In the genomic region with DNA sequence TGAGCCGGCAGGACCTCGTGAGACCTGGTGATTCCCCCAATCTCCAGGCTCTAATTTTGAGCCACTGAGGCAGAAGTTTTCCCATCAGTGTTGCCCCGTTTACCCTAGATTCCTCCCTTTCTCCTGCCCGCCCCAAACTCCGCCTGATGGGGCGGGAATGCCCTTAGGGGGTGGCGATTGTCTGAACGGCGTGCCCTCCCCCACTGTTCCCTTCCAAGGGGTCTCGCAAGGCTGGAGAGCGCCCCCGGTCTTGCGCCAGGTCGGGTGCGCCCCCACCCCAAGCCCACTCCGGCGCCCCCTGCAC, we compare ENCODE assay signal across 1 cellular context.
TF ChIP-seq lines count a peak whose summit lies in the region.

No MANE protein-coding gene starts in this region.

TF ChIP-seq in HepG2, 621 proteins besides CTCF, POLR2A, EP300 and RAD21 (continued from another document and continues in another):
- TF ChIP-seq, protein P1, sequence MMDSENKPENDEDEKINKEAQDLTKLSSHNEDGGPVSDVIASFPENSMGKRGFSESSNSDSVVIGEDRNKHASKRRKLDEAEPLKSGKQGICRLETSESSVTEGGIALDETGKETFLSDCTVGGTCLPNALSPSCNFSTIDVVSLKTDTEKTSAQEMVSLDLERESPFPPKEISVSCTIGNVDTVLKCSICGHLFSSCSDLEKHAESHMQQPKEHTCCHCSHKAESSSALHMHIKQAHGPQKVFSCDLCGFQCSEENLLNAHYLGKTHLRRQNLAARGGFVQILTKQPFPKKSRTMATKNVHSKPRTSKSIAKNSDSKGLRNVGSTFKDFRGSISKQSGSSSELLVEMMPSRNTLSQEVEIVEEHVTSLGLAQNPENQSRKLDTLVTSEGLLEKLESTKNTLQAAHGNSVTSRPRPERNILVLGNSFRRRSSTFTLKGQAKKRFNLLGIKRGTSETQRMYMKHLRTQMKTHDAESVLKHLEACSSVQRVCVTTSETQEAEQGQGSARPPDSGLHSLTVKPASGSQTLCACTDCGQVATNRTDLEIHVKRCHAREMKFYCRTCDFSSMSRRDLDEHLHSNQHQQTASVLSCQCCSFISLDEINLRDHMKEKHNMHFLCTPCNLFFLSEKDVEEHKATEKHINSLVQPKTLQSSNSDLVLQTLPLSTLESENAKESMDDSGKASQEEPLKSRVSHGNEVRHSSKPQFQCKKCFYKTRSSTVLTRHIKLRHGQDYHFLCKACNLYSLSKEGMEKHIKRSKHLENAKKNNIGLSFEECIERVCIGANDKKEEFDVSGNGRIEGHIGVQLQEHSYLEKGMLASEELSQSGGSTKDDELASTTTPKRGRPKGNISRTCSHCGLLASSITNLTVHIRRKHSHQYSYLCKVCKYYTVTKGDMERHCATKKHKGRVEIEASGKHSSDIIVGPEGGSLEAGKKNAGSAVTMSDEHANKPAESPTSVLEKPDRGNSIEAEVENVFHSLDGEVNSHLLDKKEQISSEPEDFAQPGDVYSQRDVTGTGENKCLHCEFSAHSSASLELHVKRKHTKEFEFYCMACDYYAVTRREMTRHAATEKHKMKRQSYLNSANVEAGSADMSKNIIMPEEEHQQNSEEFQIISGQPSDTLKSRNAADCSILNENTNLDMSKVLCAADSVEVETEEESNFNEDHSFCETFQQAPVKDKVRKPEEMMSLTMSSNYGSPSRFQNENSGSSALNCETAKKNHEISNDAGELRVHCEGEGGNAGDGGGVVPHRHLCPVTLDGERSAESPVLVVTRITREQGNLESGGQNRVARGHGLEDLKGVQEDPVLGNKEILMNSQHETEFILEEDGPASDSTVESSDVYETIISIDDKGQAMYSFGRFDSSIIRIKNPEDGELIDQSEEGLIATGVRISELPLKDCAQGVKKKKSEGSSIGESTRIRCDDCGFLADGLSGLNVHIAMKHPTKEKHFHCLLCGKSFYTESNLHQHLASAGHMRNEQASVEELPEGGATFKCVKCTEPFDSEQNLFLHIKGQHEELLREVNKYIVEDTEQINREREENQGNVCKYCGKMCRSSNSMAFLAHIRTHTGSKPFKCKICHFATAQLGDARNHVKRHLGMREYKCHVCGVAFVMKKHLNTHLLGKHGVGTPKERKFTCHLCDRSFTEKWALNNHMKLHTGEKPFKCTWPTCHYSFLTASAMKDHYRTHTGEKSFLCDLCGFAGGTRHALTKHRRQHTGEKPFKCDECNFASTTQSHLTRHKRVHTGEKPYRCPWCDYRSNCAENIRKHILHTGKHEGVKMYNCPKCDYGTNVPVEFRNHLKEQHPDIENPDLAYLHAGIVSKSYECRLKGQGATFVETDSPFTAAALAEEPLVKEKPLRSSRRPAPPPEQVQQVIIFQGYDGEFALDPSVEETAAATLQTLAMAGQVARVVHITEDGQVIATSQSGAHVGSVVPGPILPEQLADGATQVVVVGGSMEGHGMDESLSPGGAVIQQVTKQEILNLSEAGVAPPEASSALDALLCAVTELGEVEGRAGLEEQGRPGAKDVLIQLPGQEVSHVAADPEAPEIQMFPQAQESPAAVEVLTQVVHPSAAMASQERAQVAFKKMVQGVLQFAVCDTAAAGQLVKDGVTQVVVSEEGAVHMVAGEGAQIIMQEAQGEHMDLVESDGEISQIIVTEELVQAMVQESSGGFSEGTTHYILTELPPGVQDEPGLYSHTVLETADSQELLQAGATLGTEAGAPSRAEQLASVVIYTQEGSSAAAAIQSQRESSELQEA (CRISPR knock-in tag; IDR thresholded peaks at IDR 0.05; ENCODE audit: not compliant biosample characterization): peak; percentile 78
- TF ChIP-seq AGO1 (IDR thresholded peaks at IDR 0.05; ENCODE audit: low read depth, low read length, poor library complexity, severe bottlenecking) (no peak), LCORL (IDR thresholded peaks at IDR 0.05) (no peak), LCORL (CRISPR knock-in tag; IDR thresholded peaks at IDR 0.05) (no peak; the same call in 1 of the 2 replicates), SP4 (CRISPR knock-in tag; IDR thresholded peaks at IDR 0.05) (no peak), RFXAP (CRISPR knock-in tag; IDR thresholded peaks at IDR 0.05; ENCODE audit: borderline replicate concordance) (peak; percentile 41; the same call in 1 of the 2 replicates), PRMT3 (CRISPR knock-in tag; IDR thresholded peaks at IDR 0.05; ENCODE audit: borderline replicate concordance, low read depth) (no peak), U2AF1 (optimal IDR thresholded peaks at IDR 0.05; ENCODE audit: low read depth, low read length) (no peak), EEA1 (CRISPR knock-in tag; IDR thresholded peaks at IDR 0.05; ENCODE audit: borderline replicate concordance) (0 out of 2 replicates have a peak, but pooled peaks have one; percentile 36), ZNF253 (CRISPR knock-in tag; IDR thresholded peaks at IDR 0.05; ENCODE audit: borderline replicate concordance) (no peak), IRX3 (CRISPR knock-in tag; IDR thresholded peaks at IDR 0.05; ENCODE audit: borderline replicate concordance, low read depth) (peak; percentile 20; the same call in 1 of the 2 replicates), ZNF577 (CRISPR knock-in tag; IDR thresholded peaks at IDR 0.05; ENCODE audit: borderline replicate concordance, low read depth) (no peak), MIER2 (CRISPR knock-in tag; IDR thresholded peaks at IDR 0.05) (no peak), PAX8 (CRISPR knock-in tag; IDR thresholded peaks at IDR 0.05; ENCODE audit: borderline replicate concordance) (no peak), ZNF124 (CRISPR knock-in tag; IDR thresholded peaks at IDR 0.05) (0 out of 2 replicates have a peak, but pooled peaks have one; percentile 4), ZNF274 (CRISPR knock-in tag; IDR thresholded peaks at IDR 0.05) (peak; percentile 16; the same call in 1 of the 2 replicates), ZNF264 (CRISPR knock-in tag; IDR thresholded peaks at IDR 0.05) (no peak), ZNF3 (CRISPR knock-in tag; IDR thresholded peaks at IDR 0.05) (no peak), CBX1 (IDR thresholded peaks at IDR 0.05; ENCODE audit: low read depth) (no peak), PLRG1 (conservative IDR thresholded peaks at IDR 0.05) (no peak), EHMT2 (IDR thresholded peaks at IDR 0.05; ENCODE audit: borderline replicate concordance, low read depth, low read length) (no peak), SP5 (CRISPR knock-in tag; IDR thresholded peaks at IDR 0.05; ENCODE audit: borderline replicate concordance, low read depth) (peak; percentile 24; the same call in 1 of the 2 replicates), FOXK2 (IDR thresholded peaks at IDR 0.05) (no peak), ZNF816 (CRISPR knock-in tag; IDR thresholded peaks at IDR 0.05; ENCODE audit: borderline replicate concordance) (no peak), CHCHD3 (CRISPR knock-in tag; IDR thresholded peaks at IDR 0.05) (no peak), ZBTB7A (CRISPR knock-in tag; IDR thresholded peaks at IDR 0.05) (peak; percentile 92), CAMTA2 (CRISPR knock-in tag; IDR thresholded peaks at IDR 0.05; ENCODE audit: borderline replicate concordance) (0 out of 2 replicates have a peak, but pooled peaks have one; percentile 19)
- TF ChIP-seq, protein P2, sequence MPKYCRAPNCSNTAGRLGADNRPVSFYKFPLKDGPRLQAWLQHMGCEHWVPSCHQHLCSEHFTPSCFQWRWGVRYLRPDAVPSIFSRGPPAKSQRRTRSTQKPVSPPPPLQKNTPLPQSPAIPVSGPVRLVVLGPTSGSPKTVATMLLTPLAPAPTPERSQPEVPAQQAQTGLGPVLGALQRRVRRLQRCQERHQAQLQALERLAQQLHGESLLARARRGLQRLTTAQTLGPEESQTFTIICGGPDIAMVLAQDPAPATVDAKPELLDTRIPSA (CRISPR knock-in tag; IDR thresholded peaks at IDR 0.05; ENCODE audit: borderline replicate concordance): peak; percentile 94
- TF ChIP-seq, protein P3, sequence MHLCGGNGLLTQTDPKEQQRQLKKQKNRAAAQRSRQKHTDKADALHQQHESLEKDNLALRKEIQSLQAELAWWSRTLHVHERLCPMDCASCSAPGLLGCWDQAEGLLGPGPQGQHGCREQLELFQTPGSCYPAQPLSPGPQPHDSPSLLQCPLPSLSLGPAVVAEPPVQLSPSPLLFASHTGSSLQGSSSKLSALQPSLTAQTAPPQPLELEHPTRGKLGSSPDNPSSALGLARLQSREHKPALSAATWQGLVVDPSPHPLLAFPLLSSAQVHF (CRISPR knock-in tag; IDR thresholded peaks at IDR 0.05): no peak
- TF ChIP-seq, protein P4, sequence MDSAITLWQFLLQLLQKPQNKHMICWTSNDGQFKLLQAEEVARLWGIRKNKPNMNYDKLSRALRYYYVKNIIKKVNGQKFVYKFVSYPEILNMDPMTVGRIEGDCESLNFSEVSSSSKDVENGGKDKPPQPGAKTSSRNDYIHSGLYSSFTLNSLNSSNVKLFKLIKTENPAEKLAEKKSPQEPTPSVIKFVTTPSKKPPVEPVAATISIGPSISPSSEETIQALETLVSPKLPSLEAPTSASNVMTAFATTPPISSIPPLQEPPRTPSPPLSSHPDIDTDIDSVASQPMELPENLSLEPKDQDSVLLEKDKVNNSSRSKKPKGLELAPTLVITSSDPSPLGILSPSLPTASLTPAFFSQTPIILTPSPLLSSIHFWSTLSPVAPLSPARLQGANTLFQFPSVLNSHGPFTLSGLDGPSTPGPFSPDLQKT (CRISPR knock-in tag; IDR thresholded peaks at IDR 0.05; ENCODE audit: borderline replicate concordance): 0 out of 2 replicates have a peak, but pooled peaks have one; percentile 35
- TF ChIP-seq, protein P5, sequence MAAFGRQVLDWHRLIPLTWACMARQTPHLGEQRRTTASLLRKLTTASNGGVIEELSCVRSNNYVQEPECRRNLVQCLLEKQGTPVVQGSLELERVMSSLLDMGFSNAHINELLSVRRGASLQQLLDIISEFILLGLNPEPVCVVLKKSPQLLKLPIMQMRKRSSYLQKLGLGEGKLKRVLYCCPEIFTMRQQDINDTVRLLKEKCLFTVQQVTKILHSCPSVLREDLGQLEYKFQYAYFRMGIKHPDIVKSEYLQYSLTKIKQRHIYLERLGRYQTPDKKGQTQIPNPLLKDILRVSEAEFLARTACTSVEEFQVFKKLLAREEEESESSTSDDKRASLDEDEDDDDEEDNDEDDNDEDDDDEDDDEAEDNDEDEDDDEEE (CRISPR knock-in tag; IDR thresholded peaks at IDR 0.05): 0 out of 2 replicates have a peak, but pooled peaks have one; percentile 33
- TF ChIP-seq, protein P6, sequence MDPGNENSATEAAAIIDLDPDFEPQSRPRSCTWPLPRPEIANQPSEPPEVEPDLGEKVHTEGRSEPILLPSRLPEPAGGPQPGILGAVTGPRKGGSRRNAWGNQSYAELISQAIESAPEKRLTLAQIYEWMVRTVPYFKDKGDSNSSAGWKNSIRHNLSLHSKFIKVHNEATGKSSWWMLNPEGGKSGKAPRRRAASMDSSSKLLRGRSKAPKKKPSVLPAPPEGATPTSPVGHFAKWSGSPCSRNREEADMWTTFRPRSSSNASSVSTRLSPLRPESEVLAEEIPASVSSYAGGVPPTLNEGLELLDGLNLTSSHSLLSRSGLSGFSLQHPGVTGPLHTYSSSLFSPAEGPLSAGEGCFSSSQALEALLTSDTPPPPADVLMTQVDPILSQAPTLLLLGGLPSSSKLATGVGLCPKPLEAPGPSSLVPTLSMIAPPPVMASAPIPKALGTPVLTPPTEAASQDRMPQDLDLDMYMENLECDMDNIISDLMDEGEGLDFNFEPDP (CRISPR knock-in tag; conservative IDR thresholded peaks at IDR 0.05): no peak
- TF ChIP-seq, protein P7, sequence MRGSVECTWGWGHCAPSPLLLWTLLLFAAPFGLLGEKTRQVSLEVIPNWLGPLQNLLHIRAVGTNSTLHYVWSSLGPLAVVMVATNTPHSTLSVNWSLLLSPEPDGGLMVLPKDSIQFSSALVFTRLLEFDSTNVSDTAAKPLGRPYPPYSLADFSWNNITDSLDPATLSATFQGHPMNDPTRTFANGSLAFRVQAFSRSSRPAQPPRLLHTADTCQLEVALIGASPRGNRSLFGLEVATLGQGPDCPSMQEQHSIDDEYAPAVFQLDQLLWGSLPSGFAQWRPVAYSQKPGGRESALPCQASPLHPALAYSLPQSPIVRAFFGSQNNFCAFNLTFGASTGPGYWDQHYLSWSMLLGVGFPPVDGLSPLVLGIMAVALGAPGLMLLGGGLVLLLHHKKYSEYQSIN (CRISPR knock-in tag; IDR thresholded peaks at IDR 0.05; ENCODE audit: borderline replicate concordance): peak; percentile 20; the same call in 1 of the 2 replicates
- TF ChIP-seq, protein P8, sequence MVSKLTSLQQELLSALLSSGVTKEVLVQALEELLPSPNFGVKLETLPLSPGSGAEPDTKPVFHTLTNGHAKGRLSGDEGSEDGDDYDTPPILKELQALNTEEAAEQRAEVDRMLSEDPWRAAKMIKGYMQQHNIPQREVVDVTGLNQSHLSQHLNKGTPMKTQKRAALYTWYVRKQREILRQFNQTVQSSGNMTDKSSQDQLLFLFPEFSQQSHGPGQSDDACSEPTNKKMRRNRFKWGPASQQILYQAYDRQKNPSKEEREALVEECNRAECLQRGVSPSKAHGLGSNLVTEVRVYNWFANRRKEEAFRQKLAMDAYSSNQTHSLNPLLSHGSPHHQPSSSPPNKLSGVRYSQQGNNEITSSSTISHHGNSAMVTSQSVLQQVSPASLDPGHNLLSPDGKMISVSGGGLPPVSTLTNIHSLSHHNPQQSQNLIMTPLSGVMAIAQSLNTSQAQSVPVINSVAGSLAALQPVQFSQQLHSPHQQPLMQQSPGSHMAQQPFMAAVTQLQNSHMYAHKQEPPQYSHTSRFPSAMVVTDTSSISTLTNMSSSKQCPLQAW (CRISPR knock-in tag; IDR thresholded peaks at IDR 0.05): peak; percentile 37
- TF ChIP-seq, protein P9, sequence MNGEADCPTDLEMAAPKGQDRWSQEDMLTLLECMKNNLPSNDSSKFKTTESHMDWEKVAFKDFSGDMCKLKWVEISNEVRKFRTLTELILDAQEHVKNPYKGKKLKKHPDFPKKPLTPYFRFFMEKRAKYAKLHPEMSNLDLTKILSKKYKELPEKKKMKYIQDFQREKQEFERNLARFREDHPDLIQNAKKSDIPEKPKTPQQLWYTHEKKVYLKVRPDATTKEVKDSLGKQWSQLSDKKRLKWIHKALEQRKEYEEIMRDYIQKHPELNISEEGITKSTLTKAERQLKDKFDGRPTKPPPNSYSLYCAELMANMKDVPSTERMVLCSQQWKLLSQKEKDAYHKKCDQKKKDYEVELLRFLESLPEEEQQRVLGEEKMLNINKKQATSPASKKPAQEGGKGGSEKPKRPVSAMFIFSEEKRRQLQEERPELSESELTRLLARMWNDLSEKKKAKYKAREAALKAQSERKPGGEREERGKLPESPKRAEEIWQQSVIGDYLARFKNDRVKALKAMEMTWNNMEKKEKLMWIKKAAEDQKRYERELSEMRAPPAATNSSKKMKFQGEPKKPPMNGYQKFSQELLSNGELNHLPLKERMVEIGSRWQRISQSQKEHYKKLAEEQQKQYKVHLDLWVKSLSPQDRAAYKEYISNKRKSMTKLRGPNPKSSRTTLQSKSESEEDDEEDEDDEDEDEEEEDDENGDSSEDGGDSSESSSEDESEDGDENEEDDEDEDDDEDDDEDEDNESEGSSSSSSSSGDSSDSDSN (CRISPR knock-in tag; IDR thresholded peaks at IDR 0.05): no peak
- TF ChIP-seq, protein P10, sequence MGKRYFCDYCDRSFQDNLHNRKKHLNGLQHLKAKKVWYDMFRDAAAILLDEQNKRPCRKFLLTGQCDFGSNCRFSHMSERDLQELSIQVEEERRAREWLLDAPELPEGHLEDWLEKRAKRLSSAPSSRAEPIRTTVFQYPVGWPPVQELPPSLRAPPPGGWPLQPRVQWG (CRISPR knock-in tag; IDR thresholded peaks at IDR 0.05; ENCODE audit: borderline replicate concordance, low read depth): no peak; the same call in 1 of the 2 replicates
- TF ChIP-seq, protein P11, sequence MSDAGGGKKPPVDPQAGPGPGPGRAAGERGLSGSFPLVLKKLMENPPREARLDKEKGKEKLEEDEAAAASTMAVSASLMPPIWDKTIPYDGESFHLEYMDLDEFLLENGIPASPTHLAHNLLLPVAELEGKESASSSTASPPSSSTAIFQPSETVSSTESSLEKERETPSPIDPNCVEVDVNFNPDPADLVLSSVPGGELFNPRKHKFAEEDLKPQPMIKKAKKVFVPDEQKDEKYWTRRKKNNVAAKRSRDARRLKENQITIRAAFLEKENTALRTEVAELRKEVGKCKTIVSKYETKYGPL (CRISPR knock-in tag; IDR thresholded peaks at IDR 0.05): 0 out of 2 replicates have a peak, but pooled peaks have one; percentile 66
